ENCODE assay signal across 24 cellular contexts in the genomic region with DNA sequence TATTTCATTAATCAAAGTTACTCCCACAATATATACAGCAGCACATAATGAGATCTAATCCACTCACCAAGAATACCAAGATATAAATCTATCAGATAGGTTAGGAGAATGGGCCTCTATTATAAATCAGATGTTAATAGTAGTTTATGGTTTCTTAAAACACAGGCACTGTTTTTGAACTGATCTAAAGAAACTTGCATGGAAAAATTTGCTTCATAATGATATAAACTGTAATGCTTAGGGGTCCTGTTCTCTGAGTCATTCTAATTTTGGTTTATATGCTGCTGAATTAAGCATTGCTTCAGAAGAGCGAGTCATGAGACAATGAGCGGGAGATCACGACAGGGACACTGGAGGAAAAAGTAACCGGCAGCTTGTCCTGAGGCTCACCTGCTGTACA.
"Had no signal": no experiment of that assay in that cellular context is flagged by ENCODE, and none has a peak within 500 bp of the region (broad histone marks: within the 10 kb centered on the region; RNA-seq: fewer than 3 reads in every experiment).

No MANE protein-coding gene starts in this region.

- H3K27me3 ChIP-seq: Peyer's patch, SJCRH30 had no signal

- ATAC-seq: activated T-cell treated with anti-CD3 and anti-CD28 coated beads, Interleukin-2, amount 50 U/mL, for 4 hours; T-helper 17 cell had no signal

- H3K4me1 ChIP-seq: Peyer's patch, SJCRH30 had no signal

- H3K36me3 ChIP-seq: Peyer's patch, SJCRH30 had no signal

- H3K4me3 ChIP-seq: Peyer's patch, SJCRH30 had no signal

- H3K27ac ChIP-seq: Peyer's patch, RWPE1, SJCRH30, VCaP had no signal

- DNase-seq: activated CD4-positive, alpha-beta memory T cell treated with anti-CD3 and anti-CD28 coated beads for 36 hours; activated CD4-positive, alpha-beta T cell treated with anti-CD3 and anti-CD28 coated beads, Interleukin-2, amount 10 ng/mL, durations not matched to agents 7 days and 5 days; activated CD4-positive, CD25-positive, alpha-beta regulatory T cell; activated CD8-positive, alpha-beta memory T cell treated with anti-CD3 and anti-CD28 coated beads for 24 hours; activated effector memory CD4-positive, alpha-beta T cell treated with anti-CD3 and anti-CD28 coated beads, Interleukin-2, amount 50 U/mL, for 16 hours; activated naive CD4-positive, alpha-beta T cell treated with anti-CD3 and anti-CD28 coated beads for 36 hours; activated T-cell treated with anti-CD3 and anti-CD28 coated beads, Interleukin-2, amount 50 U/mL, for 4 hours; cerebellar nuclear complex; NCI-H1092; NCI-H1417; NCI-H1930; NCI-H2171 treated with DMSO at 0.1 percent for 48 hours; NCI-H345; NCI-H510A; NCI-H526 treated with DMSO at 0.1 percent for 48 hours; NCI-H82; OCI-M1; Peyer's patch; Right ventricle myocardium superior; SJCRH30; T-helper 17 cell; T-helper 9 cell had no signal

- H3K9me3 ChIP-seq: SJCRH30 had no signal
